In genomic region chr11:129143335-129143734, GRCh38 we compare ENCODE assay signal across 8 cellular contexts. TPM values are rescaled to one million over a fixed set of nuclear protein-coding genes. Genes with fewer than 3 reads are reported as not detected.
DNase-seq lines count a peak whose midpoint lies in the region; ATAC-seq and TF ChIP-seq lines count a peak whose summit lies in the region.

No MANE protein-coding gene starts in this region.

- no peak overlapping the region for H3K27ac Mint-ChIP-seq in glutamatergic neuron (ENCODE audit: unreplicated experiment)

- no peaks in the 10 kb centered on the region for H3K9me3 ChIP-seq in SJSA1 (replicated peaks)

- H3K27me3 Mint-ChIP-seq in glutamatergic neuron (ENCODE audit: unreplicated experiment) = no peaks in the 10 kb centered on the region

- peaks cover 14% of the 10 kb centered on the region for H3K4me1 Mint-ChIP-seq in glutamatergic neuron (ENCODE audit: low read depth, unreplicated experiment)

- TF ChIP-seq CTCF in glutamatergic neuron (IDR thresholded peaks at IDR 0.05; ENCODE audit: partially characterized antibody, unreplicated experiment) = no peak

- H3K36me3 ChIP-seq in SJSA1 = no peaks in the 10 kb centered on the region

- no peaks in the 10 kb centered on the region for H3K27me3 ChIP-seq in SJSA1 (replicated peaks)

- no peak for ATAC-seq in GM18858 (IDR thresholded peaks at IDR 0.05; ENCODE audit: unreplicated experiment)

- H3K4me3 Mint-ChIP-seq in glutamatergic neuron (ENCODE audit: unreplicated experiment) = no peak overlapping the region

- H3K27ac ChIP-seq in SJSA1 = peak overlapping the region; percentile 94

- H3K9me3 Mint-ChIP-seq in glutamatergic neuron (ENCODE audit: unreplicated experiment) = peaks cover 2% of the 10 kb centered on the region

- peaks cover 5% of the 10 kb centered on the region for H3K36me3 Mint-ChIP-seq in glutamatergic neuron (ENCODE audit: unreplicated experiment)

- H3K4me1 ChIP-seq in SJSA1 (replicated peaks) = peaks cover 14% of the 10 kb centered on the region

- no peak overlapping the region for H3K4me3 ChIP-seq in SJSA1

- DNase-seq in Daoy (ENCODE audit: low read depth) (peak; percentile 98), SJSA1 (ENCODE audit: low read depth in 1 of 2, low spot score in 2 of 2) (peak; percentile 82 to 93), foreskin melanocyte (peak; percentile 98), pons (ENCODE audit: low spot score) (peak; percentile 67), glutamatergic neuron (no peak), NCI-H2196 (lab: John Stamatoyannopoulos, UW; ENCODE audit: unreplicated experiment) (no peak)
- DNase-seq in activated CD8-positive, alpha-beta memory T cell treated with anti-CD3 and anti-CD28 coated beads, Interleukin-2, amount 50 U/mL, for 4 hours = no peak

RNA-seq across cellular contexts. Expression of gene ARHGAP32, which starts 48.8 kb away (rescaled TPM):
- 2.8 and 5.9 TPM in 2 replicates for total RNA-seq in Daoy (2014; rRNA removed; shearing (Covaris generic))
- 2.1 and 3.3 TPM in 2 replicates for total RNA-seq in SJSA1 (2014; rRNA removed; shearing (Covaris generic))
- total RNA-seq in glutamatergic neuron (ENCODE audit: unreplicated experiment) = 45.3 TPM

Comparison
In these comparisons a context has a peak if more than half of its experiments do, and no peak if none do; other contexts are left out.
1. DNase-seq: peak in Daoy (single experiment), SJSA1 (2 of 2), foreskin melanocyte (single experiment) and pons (single experiment); none in glutamatergic neuron (single experiment), NCI-H2196 (single experiment) and activated CD8-positive, alpha-beta memory T cell treated with anti-CD3 and anti-CD28 coated beads, Interleukin-2, amount 50 U/mL, for 4 hours (single experiment).